In genomic region chr1:158520955-158521665, GRCh38 we compare ENCODE assay signal across 11 cellular contexts. TPM values are rescaled to one million over a fixed set of nuclear protein-coding genes. Genes with fewer than 3 reads are reported as not detected.
"Had no signal": no experiment of that assay in that cellular context is flagged by ENCODE, and none has a peak within 500 bp of the region (broad histone marks: within the 10 kb centered on the region; RNA-seq: fewer than 3 reads in every experiment).

No MANE protein-coding gene starts in this region.

- H3K4me3 Mint-ChIP-seq: HFFc6 had no signal

- H3K27ac ChIP-seq: GM23248, HL-60 had no signal

- H2AFZ ChIP-seq: GM23248 had no signal

- H3K27ac Mint-ChIP-seq: HFFc6 had no signal

- DNase-seq: GM23248, H7, HFFc6, IMR-90, KG1 had no signal

- H3K4me3 ChIP-seq: GM23248, HAP-1, K562 had no signal

- H3K36me3 ChIP-seq: HAP-1 had no signal

- FAIRE-seq: K562 had no signal

- ATAC-seq: HCT116, K562 had no signal

- H3K4me1 ChIP-seq: HAP-1 had no signal

- H3K9ac ChIP-seq: GM23248 had no signal

- H3K9me3 Mint-ChIP-seq: HFFc6 had no signal

- H3K9me3 ChIP-seq: HAP-1 had no signal

RNA-seq across cellular contexts. Expression of gene OR6Y1, which starts 33.1 kb away (rescaled TPM):
- total RNA-seq: GM23248, H4, H7, HFFc6, HT1080, IMR-90, K562 had no signal
- polyA plus RNA-seq: GM23248, IMR-90, K562 had no signal

RNA-seq across cellular contexts. Expression of gene OR10R2, which starts 49.1 kb away (rescaled TPM):
- total RNA-seq: GM23248, H4, H7, HFFc6, HT1080, IMR-90, K562 had no signal
- polyA plus RNA-seq: GM23248, IMR-90, K562 had no signal

RNA-seq across cellular contexts. Expression of gene OR6P1, which starts 49.3 kb away (rescaled TPM):
- total RNA-seq: GM23248, H4, H7, HFFc6, HT1080, IMR-90, K562 had no signal
- polyA plus RNA-seq: GM23248, IMR-90, K562 had no signal

RNA-seq across cellular contexts. Expression of gene OR10X1, which starts 58.6 kb away (rescaled TPM):
- total RNA-seq: GM23248, H4, H7, HFFc6, HT1080, IMR-90, K562 had no signal
- polyA plus RNA-seq: GM23248, IMR-90, K562 had no signal

RNA-seq across cellular contexts. Expression of gene OR10K1, which starts 59.5 kb away (rescaled TPM):
- total RNA-seq: GM23248, H4, H7, HFFc6, HT1080, IMR-90, K562 had no signal
- polyA plus RNA-seq: GM23248, IMR-90, K562 had no signal
